In genomic region chr15:62066663-62067447, GRCh38 we compare ENCODE assay signal across 8 cellular contexts. TPM values are rescaled to one million over a fixed set of nuclear protein-coding genes. Genes with fewer than 3 reads are reported as not detected.
DNase-seq lines count a peak whose midpoint lies in the region; ATAC-seq and TF ChIP-seq lines count a peak whose summit lies in the region.

Gene C2CD4A (plus strand): TSS chr15:62066977. CDS start chr15:62067614, 637 bp downstream.

- H3K9me3 Mint-ChIP-seq in CD8-positive, alpha-beta T cell: no peaks in the 10 kb centered on the region

- intact Hi-C loops in CD8-positive, alpha-beta T cell (cut with DNase I, micrococcal nuclease): no loop called here
- intact Hi-C loops in testis (cut with DNase I; ENCODE audit: low total_unique reads): no loop called here

- no peak within 1 kb of the TSS for H3K9ac ChIP-seq in OCI-LY1 (ENCODE audit: low read length)

- peaks cover 22% of the 10 kb centered on the region for H3K27me3 Mint-ChIP-seq in CD8-positive, alpha-beta T cell (ENCODE audit: low read depth)

- H3K27ac Mint-ChIP-seq in CD8-positive, alpha-beta T cell: no peak within 1 kb of the TSS

- H3K4me1 ChIP-seq in CD8-positive, alpha-beta T cell (ENCODE audit: insufficient read depth, low read length): peaks cover 14% of the 10 kb centered on the region
- peaks cover 23% of the 10 kb centered on the region for H3K4me1 ChIP-seq in OCI-LY1 (ENCODE audit: insufficient read depth, low read length, severe bottlenecking)
- peaks cover 9% of the 10 kb centered on the region for H3K4me1 ChIP-seq in foreskin keratinocyte
- peaks cover 8% of the 10 kb centered on the region for H3K4me1 ChIP-seq in neuron (ENCODE audit: insufficient read depth, low read length)
- H3K4me1 ChIP-seq in testis: peaks cover 4% of the 10 kb centered on the region

- no peak within 1 kb of the TSS for H2AFZ ChIP-seq in OCI-LY1 (ENCODE audit: low read length)
- peak within 1 kb of the TSS; percentile 68 for H2AFZ ChIP-seq in neuron (ENCODE audit: low read depth, low read length)

- peak within 1 kb of the TSS; percentile 88 for H3K4me3 Mint-ChIP-seq in CD8-positive, alpha-beta T cell

- no peak for TF ChIP-seq POLR2A in testis (IDR thresholded peaks at IDR 0.05)

- no peaks in the 10 kb centered on the region for H4K20me1 ChIP-seq in OCI-LY1 (ENCODE audit: insufficient read depth, low read length)

- H3K4me2 ChIP-seq in OCI-LY1 (ENCODE audit: low read length): peak within 1 kb of the TSS; percentile 71

- no peaks in the 10 kb centered on the region for H3K9me3 ChIP-seq in CD8-positive, alpha-beta T cell (ENCODE audit: low read length)
- H3K9me3 ChIP-seq in OCI-LY1 (ENCODE audit: low read length) (no peaks in the 10 kb centered on the region), neuron (ENCODE audit: low read length) (no peaks in the 10 kb centered on the region), testis (no peaks in the 10 kb centered on the region)

- no peaks in the 10 kb centered on the region for H3K9me2 ChIP-seq in OCI-LY1 (ENCODE audit: low read depth, low read length)

- WGBS in testis, 2 donors: 6 to 8% methylated on average over 30 to 33 of the region's 33 CpGs

- H3K4me3 ChIP-seq in CD8-positive, alpha-beta T cell (ENCODE audit: low read depth, low read length): peak within 1 kb of the TSS; percentile 50
- H3K4me3 ChIP-seq in OCI-LY1 (ENCODE audit: low read depth, low read length, poor library complexity, severe bottlenecking) (peak within 1 kb of the TSS; percentile 57), neuron (ENCODE audit: low read length) (peak within 1 kb of the TSS; percentile 24), testis (peak within 1 kb of the TSS; percentile 51 to 61)

- H3K79me2 ChIP-seq in OCI-LY1 (ENCODE audit: insufficient read depth, low read length): no peaks in the 10 kb centered on the region

- POLR2A ChIA-PET in CD8-positive, alpha-beta T cell (lab: Charles Lee): interaction anchor here (0.7 to 1.4 kb wide), 2 partner anchors 11 to 16 kb away, joined by 3 read pairs; no protein-coding TSS in a partner anchor

- CTCF ChIA-PET in CD8-positive, alpha-beta T cell (lab: Charles Lee): interaction anchor here (1.0 to 2.0 kb wide), 2 partner anchors 10 to 13 kb away, joined by 3 to 5 read pairs; no protein-coding TSS in a partner anchor

- H3K4me1 Mint-ChIP-seq in CD8-positive, alpha-beta T cell (ENCODE audit: low read depth): peaks cover 25% of the 10 kb centered on the region

- peaks cover 3% of the 10 kb centered on the region for H3K36me3 Mint-ChIP-seq in CD8-positive, alpha-beta T cell

- H3K36me3 ChIP-seq in CD8-positive, alpha-beta T cell (ENCODE audit: insufficient read depth, low read length): no peaks in the 10 kb centered on the region
- no peaks in the 10 kb centered on the region for H3K36me3 ChIP-seq in OCI-LY1 (ENCODE audit: insufficient read depth, low read length)
- no peaks in the 10 kb centered on the region for H3K36me3 ChIP-seq in neuron (ENCODE audit: insufficient read depth, low read length)
- H3K36me3 ChIP-seq in testis (ENCODE audit: low read depth, missing control alignments): no peaks in the 10 kb centered on the region

- no peaks in the 10 kb centered on the region for H3F3A ChIP-seq in OCI-LY1 (ENCODE audit: insufficient read depth, low read length)

- DNase-seq in CD8-positive, alpha-beta T cell: peak; percentile 19 to 74 (median 57)
- DNase-seq in activated effector memory CD4-positive, alpha-beta T cell treated with anti-CD3 and anti-CD28 coated beads, Interleukin-2, amount 50 U/mL, for 16 hours: peak; percentile 86
- peak in 1 of 2 donors; percentile 70 for DNase-seq in foreskin keratinocyte
- DNase-seq in testis: peak; percentile 60

- ATAC-seq in CD8-positive, alpha-beta T cell: peak; percentile 74
- ATAC-seq in HG03175 (IDR thresholded peaks at IDR 0.05; ENCODE audit: unreplicated experiment) (peak; percentile 38), foreskin keratinocyte (peak; percentile 80), HG02571 (IDR thresholded peaks at IDR 0.05; ENCODE audit: unreplicated experiment) (no peak)

- TF ChIP-seq CTCF in CD8-positive, alpha-beta T cell (IDR thresholded peaks at IDR 0.05): no peak
- peak; percentile 29; the same call in 1 of the 2 replicates for TF ChIP-seq CTCF in OCI-LY1 (IDR thresholded peaks at IDR 0.05; ENCODE audit: low read length)
- peak; percentile 55 for TF ChIP-seq CTCF in foreskin keratinocyte (conservative IDR thresholded peaks at IDR 0.05)
- TF ChIP-seq CTCF in testis (IDR thresholded peaks at IDR 0.05): no peak

- H3K27me3 ChIP-seq in CD8-positive, alpha-beta T cell (ENCODE audit: insufficient read depth, low read length): peaks cover 5% of the 10 kb centered on the region
- no peaks in the 10 kb centered on the region for H3K27me3 ChIP-seq in OCI-LY1 (ENCODE audit: insufficient read depth, low read length)
- peaks cover 42% of the 10 kb centered on the region for H3K27me3 ChIP-seq in foreskin keratinocyte
- H3K27me3 ChIP-seq in neuron (ENCODE audit: insufficient read depth, low read length): peaks cover 68% of the 10 kb centered on the region
- H3K27me3 ChIP-seq in testis: no peaks in the 10 kb centered on the region

- H3K27ac ChIP-seq in CD8-positive, alpha-beta T cell (ENCODE audit: low read depth, low read length): no peak within 1 kb of the TSS
- H3K27ac ChIP-seq in OCI-LY1 (ENCODE audit: low read depth, low read length, poor library complexity, severe bottlenecking) (no peak within 1 kb of the TSS), foreskin keratinocyte (no peak within 1 kb of the TSS), testis (no peak within 1 kb of the TSS)

RNA-seq across cellular contexts. Expression of gene C2CD4A, which starts in this region (rescaled TPM):
- under 1 TPM; 0.08 to 0.11 TPM for total RNA-seq in CD8-positive, alpha-beta T cell
- total RNA-seq in foreskin keratinocyte (not detected in 2 replicates), testis (under 1 TPM; 0.12 to 0.39 TPM)
- polyA plus RNA-seq in foreskin keratinocyte (not detected in 2 replicates), testis (ENCODE audit: insufficient read depth, low read depth, low replicate concordance) (0.08 TPM)

Comparison
In these comparisons a context has a peak if more than half of its experiments do, and no peak if none do; other contexts are left out.
1. Peak in DNase-seq, ATAC-seq and H3K4me3 ChIP-seq in CD8-positive, alpha-beta T cell; RNA of the gene not detected or under 1 TPM.
2. Peak in ATAC-seq in foreskin keratinocyte; RNA of the gene not detected or under 1 TPM.
3. Peak in DNase-seq and H3K4me3 ChIP-seq in testis; RNA of the gene not detected or under 1 TPM.
4. CTCF ChIP-seq: peak in OCI-LY1 (single experiment) and foreskin keratinocyte (single experiment); none in CD8-positive, alpha-beta T cell (single experiment) and testis (0 of 3).
5. Peak in every context shown above with its lines, with median percentiles within 50 percentile points of each other: H3K4me3 ChIP-seq.